Comparison of ENCODE assay signal across 32 cellular contexts in the genomic region with DNA sequence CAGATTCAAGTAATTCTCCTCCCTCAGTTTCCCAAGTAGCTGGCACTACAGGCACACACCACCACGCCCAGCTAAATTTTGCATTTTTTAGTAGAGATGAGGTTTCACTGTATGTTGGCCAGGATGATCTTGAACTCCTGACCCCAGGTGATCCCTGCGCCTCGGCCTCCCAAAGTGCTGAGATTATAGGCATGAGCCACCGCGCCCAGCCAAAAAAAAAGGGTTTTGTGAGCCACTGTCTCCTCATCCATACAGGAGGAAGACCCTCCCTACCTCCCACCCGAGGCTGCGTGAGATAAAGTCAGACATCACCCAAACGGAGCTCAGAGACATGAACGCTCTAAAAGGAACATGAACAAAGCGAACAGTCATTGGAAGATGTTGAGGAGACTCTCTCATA.
"Had no signal": no experiment of that assay in that cellular context is flagged by ENCODE, and none has a peak within 500 bp of the region (broad histone marks: within the 10 kb centered on the region; RNA-seq: fewer than 3 reads in every experiment).

No MANE protein-coding gene starts in this region.

- H3K4me3 ChIP-seq: adrenal gland, body of pancreas, breast epithelium had no signal

- H3K4me1 ChIP-seq: adrenal gland, body of pancreas, breast epithelium had no signal

- H3K27ac ChIP-seq: adrenal gland, body of pancreas, brain microvascular endothelial cell, breast epithelium, VCaP had no signal

- DNase-seq: activated B cell treated with CpG ODN at 0.5 μM for 24 hours; activated CD4-positive, alpha-beta memory T cell treated with anti-CD3 and anti-CD28 coated beads for 36 hours; activated CD4-positive, alpha-beta T cell treated with anti-CD3 and anti-CD28 coated beads for 4 hours; activated CD4-positive, alpha-beta T cell treated with anti-CD3 and anti-CD28 coated beads, Interleukin-2, amount 10 ng/mL, durations not matched to agents 24 days and 14 days; activated CD4-positive, alpha-beta T cell treated with anti-CD3 and anti-CD28 coated beads, Interleukin-2, amount 50 U/mL, for 1 hour; activated CD4-positive, alpha-beta T cell treated with anti-CD3 and anti-CD28 coated beads, Interleukin-2, amount 50 U/mL, for 4 hours; activated CD4-positive, CD25-positive, alpha-beta regulatory T cell treated with anti-CD3 and anti-CD28 coated beads, Interleukin-2, amount 50 U/mL, for 72 hours; activated CD8-positive, alpha-beta memory T cell treated with anti-CD3 and anti-CD28 coated beads, Interleukin-2, amount 50 U/mL, for 4 hours; activated CD8-positive, alpha-beta T cell treated with anti-CD3 and anti-CD28 coated beads for 36 hours; activated effector memory CD4-positive, alpha-beta T cell treated with anti-CD3 and anti-CD28 coated beads, Interleukin-2, amount 50 U/mL, for 16 hours; activated gamma-delta T cell treated with Interleukin-2 at 50 U/mL for 16 hours; activated naive CD4-positive, alpha-beta T cell; activated naive CD4-positive, alpha-beta T cell treated with anti-CD3 and anti-CD28 coated beads for 36 hours; activated naive CD4-positive, alpha-beta T cell treated with anti-CD3 and anti-CD28 coated beads, Interleukin-2, amount 50 U/mL, for 16 hours; activated naive CD8-positive, alpha-beta T cell treated with anti-CD3 and anti-CD28 coated beads for 36 hours; activated T-cell treated with anti-CD3 and anti-CD28 coated beads for 4 hours; activated T-cell treated with anti-CD3 and anti-CD28 coated beads, Interleukin-2, amount 50 U/mL, for 1 hour; activated T-cell treated with anti-CD3 and anti-CD28 coated beads, Interleukin-2, amount 50 U/mL, for 4 hours; activated T-cell treated with anti-CD3 and anti-CD28 coated beads, Interleukin-2, amount 50 U/mL, for 72 hours; adrenal gland; amniotic stem cell; body of pancreas; brain microvascular endothelial cell; caudate nucleus; cerebellar nuclear complex; T-helper 1 cell; T-helper 2 cell; T-helper 9 cell had no signal

- H3K27me3 ChIP-seq: body of pancreas, brain microvascular endothelial cell had no signal

- H3K36me3 ChIP-seq: adrenal gland, brain microvascular endothelial cell, breast epithelium had no signal

- ATAC-seq: activated CD8-positive, alpha-beta T cell treated with anti-CD3 and anti-CD28 coated beads for 36 hours; activated naive CD4-positive, alpha-beta T cell treated with anti-CD3 and anti-CD28 coated beads, Interleukin-2, amount 50 U/mL, for 72 hours; activated T-cell treated with anti-CD3 and anti-CD28 coated beads, Interleukin-2, amount 50 U/mL, for 4 hours; activated T-cell treated with anti-CD3 and anti-CD28 coated beads, Interleukin-2, amount 50 U/mL, for 72 hours; activated T-helper 17 cell treated with anti-CD3 and anti-CD28 coated beads, Interleukin-2, amount 50 U/mL, for 72 hours; body of pancreas had no signal

- H3K9me3 ChIP-seq: adrenal gland, body of pancreas, breast epithelium had no signal
